7 cellular contexts compared by ENCODE assay signal in the genomic region with DNA sequence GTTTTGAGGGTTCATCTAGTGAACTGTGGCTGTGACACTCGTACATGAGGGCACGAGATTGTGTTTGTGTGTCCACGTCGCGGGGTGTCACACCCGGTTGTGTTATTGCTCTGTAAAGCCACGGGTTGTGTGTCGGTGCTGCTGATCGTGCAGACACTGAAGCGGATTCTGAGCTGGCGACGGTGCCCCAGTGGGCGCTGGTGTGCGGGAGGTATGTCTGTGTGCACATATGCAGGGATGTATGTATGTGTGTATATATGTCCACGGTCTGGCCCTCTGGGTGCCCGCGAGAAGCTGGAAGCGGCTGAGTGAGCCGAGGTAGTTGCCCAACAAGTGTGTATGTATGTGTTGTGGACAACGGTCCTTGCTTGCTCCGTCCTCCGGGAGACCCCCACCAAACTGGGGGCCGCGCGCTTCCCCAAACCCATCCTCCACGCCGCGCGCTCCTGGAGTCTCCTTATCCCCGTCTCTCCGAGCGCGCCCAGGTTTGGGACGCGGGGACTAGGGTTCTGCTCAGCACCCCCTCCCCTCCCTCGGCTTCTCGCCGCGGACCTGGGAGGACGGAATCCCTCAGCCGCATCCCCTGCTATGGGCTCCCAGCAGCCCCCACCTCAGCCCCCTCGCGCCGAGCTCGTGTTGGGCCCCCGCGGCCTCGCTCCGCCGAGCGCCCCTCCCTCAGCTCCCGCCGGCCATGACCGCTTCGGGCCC. TPM values are rescaled to one million over a fixed set of nuclear protein-coding genes. Genes with fewer than 3 reads are reported as not detected.
DNase-seq lines count a peak whose midpoint lies in the region; ATAC-seq, FAIRE-seq and TF ChIP-seq lines count a peak whose summit lies in the region.

No MANE protein-coding gene starts in this region.

- H3K4me1 Mint-ChIP-seq in natural killer cell treated with Interleukin-12 subunit alpha and Interleukin-12 subunit beta and Interleukin-15 and Interleukin-18, amount 100 ng/mL, for 72 hours (ENCODE audit: low read depth in 2 of 2), result peaks cover 43 to 47% of the 10 kb centered on the region in 2 donors

- TF ChIP-seq RAD21 in H1 (IDR thresholded peaks at IDR 0.05 in 1 of 2, conservative IDR thresholded peaks at IDR 0.05 in 1 of 2; ENCODE audit: low read depth in 2 of 2, low read length in 2 of 2), result no peak

- H2BK20ac ChIP-seq in H1 (ENCODE audit: low read length), result peak overlapping the region; percentile 87; the same call in 1 of the 2 replicates

- POLR2A ChIA-PET in H1 (lab: Charles Lee; ENCODE audit: partially characterized antibody), result interaction anchor here (0.6 to 13.5 kb wide), 25 partner anchors 10 to 215 kb away, joined by 3 to 210 read pairs (median 6); a partner anchor contains a TSS

- H3K9me3 Mint-ChIP-seq in natural killer cell treated with Interleukin-12 subunit alpha and Interleukin-12 subunit beta and Interleukin-15 and Interleukin-18, amount 100 ng/mL, for 72 hours, result no peaks in the 10 kb centered on the region

- peak overlapping the region; percentile 99 for H4K8ac ChIP-seq in H1 (ENCODE audit: extremely low read depth, insufficient read depth, low read length)

- H3K9ac ChIP-seq in HUES6 (ENCODE audit: low read length) (peak overlapping the region; percentile 88), H1 (replicated peaks in 1 of 4; ENCODE audit: extremely low read depth in 1 of 4, low read depth in 3 of 4, low read length in 3 of 4) (peak overlapping the region; percentile 89 to 95 (median 92))

- H3K36me3 ChIP-seq in HUES6 (ENCODE audit: control insufficient read depth, insufficient read depth, low read length) (no peaks in the 10 kb centered on the region), WERI-Rb-1 (no peaks in the 10 kb centered on the region), H1 (ENCODE audit: control insufficient read depth in 2 of 4, insufficient read depth in 4 of 4, low read length in 3 of 4) (no peaks in the 10 kb centered on the region)

- H3K18ac ChIP-seq in H1 (ENCODE audit: extremely low read depth, low read length), result peak overlapping the region; percentile 100

- peak overlapping the region; percentile 100 for H2BK12ac ChIP-seq in H1 (ENCODE audit: low read depth, low read length)

- H3K4me3 ChIP-seq in HUES6 (ENCODE audit: low read depth, low read length), result peak overlapping the region; percentile 73
- peak overlapping the region; percentile 56 for H3K4me3 ChIP-seq in WERI-Rb-1 (ENCODE audit: low read depth, low read length)
- H3K4me3 ChIP-seq in H1 (ENCODE audit: extremely low read depth in 1 of 4, insufficient read depth in 2 of 4, low read depth in 3 of 4, low read length in 4 of 4), result peak overlapping the region; percentile 74 to 94 (median 82)

- no peak overlapping the region for H3K23ac ChIP-seq in H1 (ENCODE audit: insufficient read length)

- peak overlapping the region; percentile 99 for H3K4ac ChIP-seq in H1 (replicated peaks; ENCODE audit: insufficient read length, low read depth, low read length)

- peaks cover 31% of the 10 kb centered on the region for H3K23me2 ChIP-seq in H1 (ENCODE audit: low read depth, low read length)

- peak in 1 of 2 experiments; percentile 63; a peak in 1 of 3 replicates for TF ChIP-seq POLR2A in H1 (IDR thresholded peaks at IDR 0.05; ENCODE audit: control extremely low read depth in 1 of 2, low read depth in 2 of 2, low read length in 2 of 2)

- H2AK5ac ChIP-seq in H1 (ENCODE audit: low read depth, low read length), result peak overlapping the region; percentile 99

- H3K27ac Mint-ChIP-seq in natural killer cell treated with Interleukin-12 subunit alpha and Interleukin-12 subunit beta and Interleukin-15 and Interleukin-18, amount 100 ng/mL, for 72 hours, result peak overlapping the region; percentile 7 to 37

- H3K4me1 ChIP-seq in HUES6 (ENCODE audit: control insufficient read depth, insufficient read depth, low read length) (peaks cover 65% of the 10 kb centered on the region), H1 (replicated peaks in 1 of 4; ENCODE audit: control insufficient read depth in 3 of 4, insufficient read depth in 4 of 4, low read length in 3 of 4) (peaks cover 25 to 58% (median 45%) of the 10 kb centered on the region in 4 experiments)

- H3K9me3 ChIP-seq in HUES6 (ENCODE audit: control insufficient read depth, insufficient read depth, low read depth, low read length), result no peaks in the 10 kb centered on the region
- H3K9me3 ChIP-seq in WERI-Rb-1 (ENCODE audit: severe bottlenecking), result no peaks in the 10 kb centered on the region
- H3K9me3 ChIP-seq in H1 (ENCODE audit: insufficient read depth in 2 of 2, low read depth in 1 of 2, low read length in 1 of 2), result no peaks in the 10 kb centered on the region

- peaks cover 23 to 51% of the 10 kb centered on the region in 2 donors for H3K27me3 Mint-ChIP-seq in natural killer cell treated with Interleukin-12 subunit alpha and Interleukin-12 subunit beta and Interleukin-15 and Interleukin-18, amount 100 ng/mL, for 72 hours

- H3K27ac ChIP-seq in HUES6 (ENCODE audit: low read depth, low read length) (no peak overlapping the region), WERI-Rb-1 (no peak overlapping the region), H1 (ENCODE audit: low read depth, low read length) (peak overlapping the region; percentile 90; the same call in 1 of the 2 replicates)

- no peaks in the 10 kb centered on the region for H3K36me3 Mint-ChIP-seq in natural killer cell treated with Interleukin-12 subunit alpha and Interleukin-12 subunit beta and Interleukin-15 and Interleukin-18, amount 100 ng/mL, for 72 hours

- peak in 1 of 2 donors; percentile 28 for ATAC-seq in natural killer cell treated with Interleukin-12 subunit alpha and Interleukin-12 subunit beta and Interleukin-15 and Interleukin-18, amount 100 ng/mL, for 72 hours
- ATAC-seq in GM19351 (IDR thresholded peaks at IDR 0.05; ENCODE audit: unreplicated experiment), result no peak
- ATAC-seq in HG02852 (IDR thresholded peaks at IDR 0.05; ENCODE audit: unreplicated experiment), result no peak

- peak overlapping the region; percentile 82 for H2BK120ac ChIP-seq in H1 (replicated peaks; ENCODE audit: low read depth, low read length)

- peaks cover 3 to 9% of the 10 kb centered on the region in 2 experiments for H4K20me1 ChIP-seq in H1 (replicated peaks in 1 of 2; ENCODE audit: control insufficient read depth in 1 of 2, insufficient read depth in 2 of 2, low read length in 2 of 2)

- H2BK15ac ChIP-seq in H1 (ENCODE audit: low read length), result peak overlapping the region; percentile 96

- H2BK5ac ChIP-seq in H1 (ENCODE audit: low read depth, low read length), result peak overlapping the region; percentile 97

- no peak for FAIRE-seq in H1 (lab: Jason Lieb, UNC)

- H3K79me1 ChIP-seq in H1 (ENCODE audit: low read depth, low read length), result peaks cover 10% of the 10 kb centered on the region; the same call in 1 of the 2 replicates

- TF ChIP-seq EP300 in H1 (IDR thresholded peaks at IDR 0.05; ENCODE audit: borderline replicate concordance in 1 of 2, low read depth in 2 of 2, low read length in 2 of 2), result 0 out of 3 replicates have a peak, but pooled peaks of 1 of the 2 experiments have one; percentile 9

- H3K79me2 ChIP-seq in H1 (ENCODE audit: control insufficient read depth in 1 of 2, insufficient read depth in 2 of 2, low read length in 2 of 2), result peaks cover 7 to 47% of the 10 kb centered on the region in 2 experiments

- WGBS in H1 (ENCODE audit: extremely low coverage in 1 of 2, insufficient coverage in 1 of 2, insufficient read length in 1 of 2, insufficient replicate concordance in 2 of 2, low coverage in 1 of 2, low lambda C conversion rate in 2 of 2, missing lambda C conversion rate in 1 of 2), 2 experiments, result 2% methylated on average over 43 of the region's 55 CpGs; no CpG with 5 or more reads in 1 of the 2 experiments

- no peak overlapping the region for H2AFZ ChIP-seq in H1 (ENCODE audit: low read length)

- H3K56ac ChIP-seq in H1 (replicated peaks; ENCODE audit: insufficient read length, low read depth, low read length), result peak overlapping the region; percentile 91

- H3K27me3 ChIP-seq in HUES6 (ENCODE audit: control insufficient read depth, insufficient read depth, low read length), result peaks cover 70% of the 10 kb centered on the region
- H3K27me3 ChIP-seq in WERI-Rb-1 (ENCODE audit: insufficient read depth, low read depth, severe bottlenecking), result peaks cover 38% of the 10 kb centered on the region
- peaks cover 0 to 4% (median 0%) of the 10 kb centered on the region in 4 experiments; a peak in 1 of 7 replicates for H3K27me3 ChIP-seq in H1 (replicated peaks in 1 of 4; ENCODE audit: control insufficient read depth in 3 of 4, extremely low read depth in 1 of 4, insufficient read depth in 3 of 4, low read length in 3 of 4)

- peak overlapping the region; percentile 95 for H4K91ac ChIP-seq in H1 (replicated peaks; ENCODE audit: insufficient read length, low read length)

- peak overlapping the region; percentile 97 to 99 for H3K4me2 ChIP-seq in H1 (ENCODE audit: insufficient read depth in 1 of 2, low read depth in 2 of 2, low read length in 2 of 2)

- peak overlapping the region; percentile 65 for H4K5ac ChIP-seq in H1 (ENCODE audit: insufficient read length, low read depth, low read length)

- peak overlapping the region; percentile 87 for H3K14ac ChIP-seq in H1 (ENCODE audit: insufficient read length)

- DNase-seq in WERI-Rb-1, result no peak
- peak in 1 of 2 experiments; percentile 63 for DNase-seq in H1 (ENCODE audit: low read depth in 1 of 2, low spot score in 2 of 2)
- DNase-seq in natural killer cell treated with Interleukin-12 subunit alpha and Interleukin-12 subunit beta and Interleukin-15 and Interleukin-18, amount 100 ng/mL, for 72 hours (ENCODE audit: low spot score), result peak; percentile 60
- no peak for DNase-seq in iPS-NIHi7 (ENCODE audit: extremely low spot score)

- H3K4me3 Mint-ChIP-seq in natural killer cell treated with Interleukin-12 subunit alpha and Interleukin-12 subunit beta and Interleukin-15 and Interleukin-18, amount 100 ng/mL, for 72 hours, result peak overlapping the region; percentile 86

- TF ChIP-seq CTCF in WERI-Rb-1 (IDR thresholded peaks at IDR 0.05; ENCODE audit: low read depth, low read length), result no peak
- no peak for TF ChIP-seq CTCF in H1 (IDR thresholded peaks at IDR 0.05; ENCODE audit: control extremely low read depth in 1 of 3, insufficient read depth in 1 of 3, low read depth in 1 of 3, low read length in 3 of 3)

- CTCF ChIA-PET in H1 (lab: Charles Lee; ENCODE audit: partially characterized antibody), result interaction anchor here (0.6 to 10.7 kb wide), 35 partner anchors 8 to 208 kb away, joined by 3 to 273 read pairs (median 18); a partner anchor contains a TSS

RNA-seq across cellular contexts. Expression of a gene that starts 0.6 kb away (rescaled TPM):
- 101 and 106 TPM in 2 replicates for total RNA-seq in H1 (2021; fragmentation: NEBNext Ultra II Directional; extraction: Animal tissue kit (Norgen Biotek cat#: 25700))
- 102 and 120 TPM in 2 replicates for polyA plus RNA-seq in H1 (2011; rRNA removed)
- polyA plus RNA-seq in H1 (2011; cell fraction: cytosol; rRNA removed), result 88.6 TPM
- polyA plus RNA-seq in H1 (2011; cell fraction: nucleus; rRNA removed), result 154 TPM
- polyA plus RNA-seq in H1 (2012, experiment 1 of 2), result 74.4 to 110 TPM (median 100 TPM) in 4 replicates
- polyA plus RNA-seq in H1 (2012, experiment 2 of 2), result 97.8 TPM
- polyA plus RNA-seq in H1 (2013, experiment 1 of 2), result 130 TPM
- 120 TPM for polyA plus RNA-seq in H1 (2013, experiment 2 of 2)
- polyA minus RNA-seq in H1 (2011; rRNA and poly(A)+ RNA removed), result 292 and 318 TPM in 2 replicates
- 143 TPM for polyA minus RNA-seq in H1 (2011; cell fraction: cytosol; rRNA and poly(A)+ RNA removed)
- polyA minus RNA-seq in H1 (2011; cell fraction: nucleus; rRNA and poly(A)+ RNA removed), result 96.9 TPM
- total RNA-seq in natural killer cell treated with Interleukin-12 subunit alpha and Interleukin-12 subunit beta and Interleukin-15 and Interleukin-18, amount 100 ng/mL, for 72 hours, result 1 to 10 TPM; 1.8 to 5.9 TPM

RNA-seq across cellular contexts. Expression of a gene that starts 46.0 kb away (rescaled TPM):
- total RNA-seq in H1 (2021; fragmentation: NEBNext Ultra II Directional; extraction: Animal tissue kit (Norgen Biotek cat#: 25700)), result 59.6 and 61.4 TPM in 2 replicates
- polyA plus RNA-seq in H1 (2011; rRNA removed), result 114 and 132 TPM in 2 replicates
- polyA plus RNA-seq in H1 (2011; cell fraction: cytosol; rRNA removed), result 98.7 TPM
- polyA plus RNA-seq in H1 (2011; cell fraction: nucleus; rRNA removed), result 310 TPM
- 71.4 to 88.2 TPM (median 72.4 TPM) in 4 replicates for polyA plus RNA-seq in H1 (2012, experiment 1 of 2)
- 49.9 TPM for polyA plus RNA-seq in H1 (2012, experiment 2 of 2)
- 46.8 TPM for polyA plus RNA-seq in H1 (2013, experiment 1 of 2)
- 41.4 TPM for polyA plus RNA-seq in H1 (2013, experiment 2 of 2)
- 84.7 and 92.9 TPM in 2 replicates for polyA minus RNA-seq in H1 (2011; rRNA and poly(A)+ RNA removed)
- 35.0 TPM for polyA minus RNA-seq in H1 (2011; cell fraction: cytosol; rRNA and poly(A)+ RNA removed)
- polyA minus RNA-seq in H1 (2011; cell fraction: nucleus; rRNA and poly(A)+ RNA removed), result 93.7 TPM
- total RNA-seq in natural killer cell treated with Interleukin-12 subunit alpha and Interleukin-12 subunit beta and Interleukin-15 and Interleukin-18, amount 100 ng/mL, for 72 hours, result 10 to 100 TPM; 70.9 to 93.6 TPM

Comparison
In these comparisons a context has a peak if more than half of its experiments do, and no peak if none do; other contexts are left out.
1. RNA of a gene that starts 0.6 kb away (total RNA-seq): 101 to 106 TPM in H1; 1.8 to 5.9 TPM in natural killer cell treated with Interleukin-12 subunit alpha and Interleukin-12 subunit beta and Interleukin-15 and Interleukin-18, amount 100 ng/mL, for 72 hours; every median in the first group is over 10 times any median in the second.
2. Peak in every context shown above with its lines, with median percentiles within 50 percentile points of each other: H3K4me3 ChIP-seq.